ENCODE assay signal across 20 cellular contexts in genomic region chr7:20260219-20260618, GRCh38. TPM values are rescaled to one million over a fixed set of nuclear protein-coding genes. Genes with fewer than 3 reads are reported as not detected.
A peak's percentile ranks its signal among the peaks of the same experiment; 100 is the strongest.
DNase-seq lines count a peak whose midpoint lies in the region; ATAC-seq, FAIRE-seq and TF ChIP-seq lines count a peak whose summit lies in the region.
"Had no signal": no experiment of that assay in that cellular context is flagged by ENCODE, and none has a peak within 500 bp of the region (broad histone marks: within the 10 kb centered on the region; RNA-seq: fewer than 3 reads in every experiment).

No MANE protein-coding gene starts in this region.

- no peaks in the 10 kb centered on the region for H3K27me3 Mint-ChIP-seq in CD4-positive, alpha-beta memory T cell
- H3K27me3 Mint-ChIP-seq: T-cell had no signal

- peaks cover 0 to 4% (median 0%) of the 10 kb centered on the region in 8 donors for H3K9me3 Mint-ChIP-seq in CD4-positive, alpha-beta memory T cell
- H3K9me3 Mint-ChIP-seq: activated T-helper 1 cell treated with anti-CD3 and anti-CD28 coated beads, Interleukin-12 subunit alpha, Interleukin-12 subunit beta, Interleukin-2, Interleukin-4 antibody, amounts not matched to agents 30 ng/mL and 10 ng/mL and 1 ng/mL, durations not matched to agents 14 hours and 24 hours and 36 hours; T-cell had no signal

- no peaks in the 10 kb centered on the region for H3K9me3 ChIP-seq in PC-3 (ENCODE audit: low read length)
- H3K9me3 ChIP-seq in CD4-positive, alpha-beta memory T cell (ENCODE audit: control insufficient read depth in 1 of 2, low read length in 2 of 2): no peaks in the 10 kb centered on the region
- H3K9me3 ChIP-seq: adrenal gland, BE2C, colonic mucosa, pancreas had no signal

- no peaks in the 10 kb centered on the region for H3K36me3 Mint-ChIP-seq in CD4-positive, alpha-beta memory T cell
- H3K36me3 Mint-ChIP-seq: T-cell had no signal

- H3K27ac Mint-ChIP-seq in CD4-positive, alpha-beta memory T cell: no peak overlapping the region
- H3K27ac Mint-ChIP-seq: activated CD8-positive, alpha-beta T cell treated with anti-CD3 and anti-CD28 coated beads, Interleukin-2, amount 10 ng/mL, durations not matched to agents 7 days and 5 days; activated T-helper 1 cell treated with anti-CD3 and anti-CD28 coated beads, Interleukin-12 subunit alpha, Interleukin-12 subunit beta, Interleukin-2, Interleukin-4 antibody, amounts not matched to agents 30 ng/mL and 10 ng/mL and 1 ng/mL, durations not matched to agents 14 hours and 24 hours and 36 hours; T-cell had no signal

- H3K4me3 ChIP-seq in fibroblast of pulmonary artery (replicated peaks; ENCODE audit: low read depth, low read length) (no peak overlapping the region), PC-3 (ENCODE audit: low read length) (no peak overlapping the region)
- no peak overlapping the region for H3K4me3 ChIP-seq in CD4-positive, alpha-beta memory T cell (ENCODE audit: low read length in 2 of 2)
- H3K4me3 ChIP-seq: adrenal gland, colonic mucosa, hepatocyte, pancreas had no signal

- TF ChIP-seq CTCF in fibroblast of pulmonary artery (IDR thresholded peaks at IDR 0.05; ENCODE audit: low read length, missing control alignments) (no peak), PC-3 (conservative IDR thresholded peaks at IDR 0.05; ENCODE audit: low read depth, low read length) (no peak)

- H4K20me1 ChIP-seq in PC-3 (ENCODE audit: low read length): no peaks in the 10 kb centered on the region

- no peaks in the 10 kb centered on the region for H3F3A ChIP-seq in PC-3 (ENCODE audit: low read length, unreplicated experiment)

- FAIRE-seq in GM19239 (lab: Jason Lieb, UNC): peak; percentile 48
- FAIRE-seq: pancreas had no signal

- no peak for DNase-seq in GM19239 (ENCODE audit: insufficient read length, low spot score)
- peak; percentile 70 for DNase-seq in RPMI7951 (ENCODE audit: low read depth)
- DNase-seq in fibroblast of pulmonary artery (ENCODE audit: low read depth): peak; percentile 87
- DNase-seq in pulmonary artery endothelial cell (ENCODE audit: low read depth, low spot score): peak; percentile 39
- DNase-seq in NCI-H1417 treated with DMSO at 0.1 percent for 48 hours (lab: John Stamatoyannopoulos, UW): no peak
- no peak for DNase-seq in PC-3
- no peak for DNase-seq in CD4-positive, alpha-beta memory T cell
- DNase-seq in NCI-H510A treated with DMSO at 0.1 percent for 48 hours (lab: John Stamatoyannopoulos, UW): no peak
- DNase-seq: activated CD8-positive, alpha-beta T cell treated with anti-CD3 and anti-CD28 coated beads, Interleukin-2, amount 10 ng/mL, durations not matched to agents 7 days and 5 days; BE2C; colonic mucosa; NCI-H1436 treated with DMSO at 0.1 percent for 48 hours; NCI-H524 treated with DMSO at 0.1 percent for 48 hours; pancreas; T-cell had no signal

- H3K27me3 ChIP-seq in PC-3 (ENCODE audit: low read length): no peaks in the 10 kb centered on the region
- H3K27me3 ChIP-seq in CD4-positive, alpha-beta memory T cell (ENCODE audit: insufficient read depth, low read length): no peaks in the 10 kb centered on the region
- H3K27me3 ChIP-seq: adrenal gland, BE2C, colonic mucosa, hepatocyte, pancreas had no signal

- no peaks in the 10 kb centered on the region for H3K36me3 ChIP-seq in PC-3 (ENCODE audit: low read depth, low read length)
- no peaks in the 10 kb centered on the region for H3K36me3 ChIP-seq in CD4-positive, alpha-beta memory T cell (ENCODE audit: insufficient read depth, low read length)
- H3K36me3 ChIP-seq: adrenal gland, BE2C, colonic mucosa, pancreas had no signal

- CTCF ChIA-PET in PC-3 (lab: Charles Lee): no interaction called here
- CTCF ChIA-PET in CD4-positive, alpha-beta memory T cell (lab: Charles Lee; ENCODE audit: partially characterized antibody): no interaction called here

- H3K4me3 Mint-ChIP-seq in CD4-positive, alpha-beta memory T cell: no peak overlapping the region
- H3K4me3 Mint-ChIP-seq: activated CD8-positive, alpha-beta T cell treated with anti-CD3 and anti-CD28 coated beads, Interleukin-2, amount 10 ng/mL, durations not matched to agents 7 days and 5 days; activated T-helper 1 cell treated with anti-CD3 and anti-CD28 coated beads, Interleukin-12 subunit alpha, Interleukin-12 subunit beta, Interleukin-2, Interleukin-4 antibody, amounts not matched to agents 30 ng/mL and 10 ng/mL and 1 ng/mL, durations not matched to agents 14 hours and 24 hours and 36 hours; T-cell had no signal

- no peaks in the 10 kb centered on the region for H3K9me2 ChIP-seq in PC-3 (replicated peaks; ENCODE audit: low read length)

- H3K27ac ChIP-seq in PC-3 (ENCODE audit: low read length): no peak overlapping the region
- H3K27ac ChIP-seq in CD4-positive, alpha-beta memory T cell (ENCODE audit: low read depth, low read length): no peak overlapping the region
- H3K27ac ChIP-seq: adrenal gland, colonic mucosa, hepatocyte, KMS-11, pancreas, VCaP had no signal

- no peak overlapping the region for H3K4me2 ChIP-seq in PC-3 (ENCODE audit: low read length)
- H3K4me2 ChIP-seq: hepatocyte, KMS-11 had no signal

- BruUV-seq in PC-3 (replicated peaks; lab: Mats Ljungman, UMichigan): no TSS peak

- no peak overlapping the region for H2AFZ ChIP-seq in PC-3 (ENCODE audit: low read length)
- H2AFZ ChIP-seq: hepatocyte had no signal

- no peak for ATAC-seq in PC-3
- ATAC-seq: activated CD8-positive, alpha-beta T cell treated with anti-CD3 and anti-CD28 coated beads, Interleukin-2, amount 10 ng/mL, durations not matched to agents 7 days and 5 days; pancreas; T-cell had no signal

- H3K9ac ChIP-seq in PC-3 (ENCODE audit: low read length): no peak overlapping the region
- H3K9ac ChIP-seq: KMS-11 had no signal

- intact Hi-C loops in PC-3 (cut with micrococcal nuclease): no loop called here
- intact Hi-C loops in CD4-positive, alpha-beta memory T cell (cut with micrococcal nuclease): no loop called here

- POLR2A ChIA-PET in PC-3 (lab: Charles Lee; ENCODE audit: unreplicated experiment): no interaction called here
- POLR2A ChIA-PET in CD4-positive, alpha-beta memory T cell (lab: Charles Lee; ENCODE audit: partially characterized antibody): no interaction called here

- no peaks in the 10 kb centered on the region for H3K4me1 ChIP-seq in PC-3 (ENCODE audit: insufficient read depth, low read length)
- no peaks in the 10 kb centered on the region for H3K4me1 ChIP-seq in CD4-positive, alpha-beta memory T cell (ENCODE audit: insufficient read depth, low read length)
- H3K4me1 ChIP-seq: adrenal gland, BE2C, colonic mucosa, pancreas had no signal

- no peaks in the 10 kb centered on the region for H3K79me2 ChIP-seq in PC-3 (ENCODE audit: low read length)
- H3K79me2 ChIP-seq: hepatocyte had no signal

- H3K4me1 Mint-ChIP-seq in CD4-positive, alpha-beta memory T cell: no peaks in the 10 kb centered on the region
- H3K4me1 Mint-ChIP-seq: T-cell had no signal

RNA-seq across cellular contexts. Expression of gene MACC1, which starts 43.0 kb away (rescaled TPM):
- 0.24 and 0.39 TPM in 2 replicates for total RNA-seq in RPMI7951 (2014; rRNA removed; shearing (Covaris generic))
- total RNA-seq in pulmonary artery endothelial cell (under 0.01 TPM in 2 replicates), PC-3 (2014; rRNA removed) (7.9 and 12.0 TPM in 2 replicates)
- under 1 TPM in 1 of 2 experiments, not detected in 1; 0.09 TPM for total RNA-seq in CD4-positive, alpha-beta memory T cell
- polyA plus RNA-seq in CD4-positive, alpha-beta memory T cell: under 1 TPM in 1 of 2 donors, not detected in 1; 0.05 TPM
- total RNA-seq: activated T-helper 1 cell treated with anti-CD3 and anti-CD28 coated beads, Interleukin-12 subunit alpha, Interleukin-12 subunit beta, Interleukin-2, Interleukin-4 antibody, amounts not matched to agents 30 ng/mL and 10 ng/mL and 1 ng/mL, durations not matched to agents 14 hours and 24 hours and 36 hours had no signal

Comparison
In these comparisons a context has a peak if more than half of its experiments do, and no peak if none do; other contexts are left out.
1. DNase-seq: peak in RPMI7951 (single experiment), fibroblast of pulmonary artery (single experiment) and pulmonary artery endothelial cell (single experiment); none in GM19239 (single experiment), NCI-H1417 treated with DMSO at 0.1 percent for 48 hours (single experiment), PC-3 (single experiment), CD4-positive, alpha-beta memory T cell (0 of 5) and NCI-H510A treated with DMSO at 0.1 percent for 48 hours (single experiment).